In the genomic region with DNA sequence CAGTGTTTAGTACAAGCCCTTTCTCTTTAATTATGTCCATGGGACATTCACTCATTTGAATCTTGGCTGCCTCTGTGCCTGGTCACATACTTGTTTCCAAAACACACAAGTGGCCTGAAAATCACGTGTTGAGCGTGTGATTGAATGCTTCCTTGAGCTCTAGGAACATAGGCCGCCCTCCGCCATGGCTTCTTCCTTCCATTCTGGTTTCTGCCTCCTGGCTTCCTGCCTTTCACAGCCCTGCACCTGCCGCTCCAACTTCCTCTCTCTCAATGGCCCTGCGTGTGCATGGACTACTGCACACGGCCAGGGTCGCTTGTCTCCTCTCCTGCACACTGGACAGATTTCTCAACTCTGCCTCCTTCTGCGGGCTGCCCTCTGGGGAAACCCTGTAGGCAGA, we compare ENCODE assay signal across 11 cellular contexts.
DNase-seq lines count a peak whose midpoint lies in the region; ATAC-seq and TF ChIP-seq lines count a peak whose summit lies in the region.
"Had no signal": no experiment of that assay in that cellular context is flagged by ENCODE, and none has a peak within 500 bp of the region (broad histone marks: within the 10 kb centered on the region; RNA-seq: fewer than 3 reads in every experiment).

No MANE protein-coding gene starts in this region.

- intact Hi-C loops in CD4-positive, alpha-beta T cell (cut with DNase I, micrococcal nuclease), result no loop called here

- H4K91ac ChIP-seq in H9 (ENCODE audit: insufficient read length, low read depth, low read length), result no peak overlapping the region

- peak overlapping the region; percentile 18 for H3K4me3 ChIP-seq in rectal smooth muscle tissue (ENCODE audit: low read length)
- H3K4me3 ChIP-seq: breast epithelium, GM23248 had no signal

- peaks cover 48% of the 10 kb centered on the region; the same call in 1 of the 2 replicates for H3K79me2 ChIP-seq in H9 (ENCODE audit: insufficient read depth, low read length)

- H3K4me1 ChIP-seq in H9 (ENCODE audit: insufficient read depth, low read length), result peaks cover 9% of the 10 kb centered on the region; the same call in 1 of the 2 replicates
- H3K4me1 ChIP-seq in rectal smooth muscle tissue (ENCODE audit: control insufficient read depth, insufficient read depth, low read length), result peaks cover 2% of the 10 kb centered on the region
- H3K4me1 ChIP-seq: breast epithelium had no signal

- peak overlapping the region; percentile 64 for H2BK20ac ChIP-seq in H9 (ENCODE audit: low read depth, low read length, poor library complexity, severe bottlenecking)

- CTCF ChIA-PET in CD4-positive, alpha-beta T cell (lab: Charles Lee), result no interaction called here

- H4K8ac ChIP-seq in H9 (replicated peaks; ENCODE audit: insufficient read length, low read depth, low read length), result no peak overlapping the region

- no peak overlapping the region for H3K56ac ChIP-seq in H9 (ENCODE audit: insufficient read length, low read depth, low read length)

- no peak overlapping the region for H2BK15ac ChIP-seq in H9 (ENCODE audit: low read depth, low read length)

- no peak overlapping the region for H2BK12ac ChIP-seq in H9 (ENCODE audit: insufficient read length, low read depth, low read length)

- H3K23ac ChIP-seq in H9 (ENCODE audit: insufficient read length, low read depth, low read length), result no peak overlapping the region

- H3K27ac ChIP-seq in H9 (ENCODE audit: insufficient read length, low read depth, low read length) (no peak overlapping the region), rectal smooth muscle tissue (ENCODE audit: low read depth, low read length) (no peak overlapping the region)
- no peak overlapping the region for H3K27ac ChIP-seq in CD4-positive, alpha-beta T cell (ENCODE audit: low read depth, low read length)
- H3K27ac ChIP-seq: breast epithelium, GM23248 had no signal

- H3T11ph ChIP-seq in H9 (ENCODE audit: low read length), result no peak overlapping the region

- peaks cover 4 to 8% of the 10 kb centered on the region in 2 experiments; a peak in 4 of 5 replicates for H3K9me3 Mint-ChIP-seq in H9
- H3K9me3 Mint-ChIP-seq in CD4-positive, alpha-beta T cell, result peaks cover 9% of the 10 kb centered on the region

- H3K27ac Mint-ChIP-seq in H9, result peak overlapping the region; percentile 86 to 96 (median 88)
- H3K27ac Mint-ChIP-seq in CD4-positive, alpha-beta T cell, result no peak overlapping the region

- no peaks in the 10 kb centered on the region for H3K27me3 ChIP-seq in H9 (ENCODE audit: insufficient read depth, low read length)
- H3K27me3 ChIP-seq in rectal smooth muscle tissue (ENCODE audit: control insufficient read depth, insufficient read depth, low read length), result no peaks in the 10 kb centered on the region
- H3K27me3 ChIP-seq in CD4-positive, alpha-beta T cell (ENCODE audit: control insufficient read depth, insufficient read depth, low read length), result no peaks in the 10 kb centered on the region
- H3K27me3 ChIP-seq: breast epithelium had no signal

- no peak overlapping the region for H3K4me2 ChIP-seq in H9 (ENCODE audit: insufficient read depth, insufficient read length, low read length)

- H3K9me3 ChIP-seq in H9 (ENCODE audit: control insufficient read depth, low read depth, low read length), result no peaks in the 10 kb centered on the region
- H3K9me3 ChIP-seq in CD4-positive, alpha-beta T cell (ENCODE audit: control insufficient read depth, low read length), result no peaks in the 10 kb centered on the region
- H3K9me3 ChIP-seq: breast epithelium had no signal

- peaks cover 58 to 64% of the 10 kb centered on the region in 2 experiments for H3K4me1 Mint-ChIP-seq in H9
- peaks cover 20% of the 10 kb centered on the region for H3K4me1 Mint-ChIP-seq in CD4-positive, alpha-beta T cell (ENCODE audit: low read depth)

- POLR2A ChIA-PET in CD4-positive, alpha-beta T cell (lab: Charles Lee), result no interaction called here

- H3K36me3 ChIP-seq in rectal smooth muscle tissue (ENCODE audit: control insufficient read depth, insufficient read depth, low read length), result peaks cover 2% of the 10 kb centered on the region
- H3K36me3 ChIP-seq: breast epithelium had no signal

- H3K9ac ChIP-seq in H9 (ENCODE audit: extremely low read depth, insufficient read length, low read length) (no peak overlapping the region), rectal smooth muscle tissue (ENCODE audit: low read length) (no peak overlapping the region)
- H3K9ac ChIP-seq: GM23248 had no signal

- WGBS in H9 (ENCODE audit: extremely low coverage, insufficient read length, low lambda C conversion rate), result no CpG with 5 or more reads among the region's 9 CpGs

- no peak overlapping the region for H4K5ac ChIP-seq in H9 (ENCODE audit: insufficient read length, low read depth, low read length)

- H3K18ac ChIP-seq in H9 (ENCODE audit: insufficient read length, low read depth, low read length), result peak overlapping the region; percentile 62

- H3K14ac ChIP-seq in H9 (ENCODE audit: insufficient read depth, low read length), result no peak overlapping the region

- H3K23me2 ChIP-seq in H9 (ENCODE audit: insufficient read length, low read depth, low read length, poor library complexity, severe bottlenecking), result no peaks in the 10 kb centered on the region

- H2AK5ac ChIP-seq in H9 (ENCODE audit: insufficient read length, low read length), result no peak overlapping the region

- peaks cover 3% of the 10 kb centered on the region for H3K79me1 ChIP-seq in H9 (ENCODE audit: insufficient read depth, low read depth, low read length, poor library complexity, severe bottlenecking)

- H4K20me1 ChIP-seq in H9 (ENCODE audit: control insufficient read depth, insufficient read depth, insufficient read length), result no peaks in the 10 kb centered on the region

- DNase-seq in H9, result no peak
- DNase-seq in NCI-H510A treated with DMSO at 0.1 percent for 48 hours (lab: John Stamatoyannopoulos, UW), result peak; percentile 94
- DNase-seq in globus pallidus (ENCODE audit: low spot score), result peak; percentile 55
- no peak for DNase-seq in GM20000 (ENCODE audit: low spot score)
- no peak for DNase-seq in CD4-positive, alpha-beta T cell
- no peak for DNase-seq in stimulated activated CD4-positive, alpha-beta T cell treated with anti-CD3 and anti-CD28 coated beads, Interleukin-2, amount 100 ng/mL, for 24 hours
- DNase-seq: activated CD4-positive, alpha-beta T cell treated with anti-CD3 and anti-CD28 coated beads, Interleukin-2, amount 50 U/mL, for 1 hour; GM23248 had no signal

- no peak for TF ChIP-seq CTCF in H9 (conservative IDR thresholded peaks at IDR 0.05)
- TF ChIP-seq CTCF in GM20000 (IDR thresholded peaks at IDR 0.05; ENCODE audit: extremely low read depth, missing control alignments), result no peak
- no peak for TF ChIP-seq CTCF in CD4-positive, alpha-beta T cell (IDR thresholded peaks at IDR 0.05)

- no peaks in the 10 kb centered on the region for H3K27me3 Mint-ChIP-seq in H9 (ENCODE audit: low read depth)
- H3K27me3 Mint-ChIP-seq in CD4-positive, alpha-beta T cell, result peaks cover 4% of the 10 kb centered on the region

- no peak overlapping the region for H3K4ac ChIP-seq in H9 (ENCODE audit: low read depth, low read length)

- no peak overlapping the region for H2AFZ ChIP-seq in H9 (ENCODE audit: low read length)
- H2AFZ ChIP-seq: GM23248 had no signal

- no peak for ATAC-seq in GM18870 (IDR thresholded peaks at IDR 0.05; ENCODE audit: unreplicated experiment)
- no peak for ATAC-seq in CD4-positive, alpha-beta T cell (ENCODE audit: poor library complexity)

- H3K36me3 Mint-ChIP-seq in H9 (ENCODE audit: insufficient read depth in 1 of 3, low read depth in 3 of 3), result peaks cover 34 to 48% (median 44%) of the 10 kb centered on the region in 3 experiments
- H3K36me3 Mint-ChIP-seq in CD4-positive, alpha-beta T cell (ENCODE audit: low read depth), result no peaks in the 10 kb centered on the region

- no peak overlapping the region for H2BK5ac ChIP-seq in H9 (ENCODE audit: insufficient read length, low read length)

- peak overlapping the region in 1 of 2 experiments; percentile 12; a peak in 2 of 5 replicates for H3K4me3 Mint-ChIP-seq in H9
- no peak overlapping the region for H3K4me3 Mint-ChIP-seq in CD4-positive, alpha-beta T cell

- H2BK120ac ChIP-seq in H9 (ENCODE audit: low read depth, low read length, poor library complexity, severe bottlenecking), result no peak overlapping the region

Comparison
In these comparisons a context has a peak if more than half of its experiments do, and no peak if none do; other contexts are left out.
1. DNase-seq: peak in NCI-H510A treated with DMSO at 0.1 percent for 48 hours (single experiment) and globus pallidus (single experiment); none in H9 (single experiment), GM20000 (single experiment), CD4-positive, alpha-beta T cell (0 of 10) and stimulated activated CD4-positive, alpha-beta T cell treated with anti-CD3 and anti-CD28 coated beads, Interleukin-2, amount 100 ng/mL, for 24 hours (0 of 2).